27 cellular contexts compared by ENCODE assay signal in genomic region chrX:85419293-85419692, GRCh38. TPM values are rescaled to one million over a fixed set of nuclear protein-coding genes. Genes with fewer than 3 reads are reported as not detected.
DNase-seq lines count a peak whose midpoint lies in the region; ATAC-seq, FAIRE-seq and TF ChIP-seq lines count a peak whose summit lies in the region.
"Had no signal": no experiment of that assay in that cellular context is flagged by ENCODE, and none has a peak within 500 bp of the region (broad histone marks: within the 10 kb centered on the region; RNA-seq: fewer than 3 reads in every experiment).

No MANE protein-coding gene starts in this region.

- in situ Hi-C loops in transverse colon (cut with MboI; ENCODE audit: low pct_ligation_motif_present in 1 of 4, low pct_unique_long_range_greater_than_20kb in 1 of 4, low sequenced_read_pairs in 3 of 4), result no loop called here

- H3K36me3 ChIP-seq in RWPE2 (ENCODE audit: low read depth) (no peaks in the 10 kb centered on the region), bronchial epithelial cell (ENCODE audit: control insufficient read depth, insufficient read depth, low read length) (no peaks in the 10 kb centered on the region), H7 (replicated peaks; ENCODE audit: control insufficient read depth, insufficient read depth, low read length) (no peaks in the 10 kb centered on the region), transverse colon (no peaks in the 10 kb centered on the region)
- H3K36me3 ChIP-seq: BE2C; BLaER1 treated with 17β-estradiol and CSF1 and Interleukin-3, amounts not matched to agents 10 nM and 100 nM had no signal

- TF ChIP-seq CTCF in RWPE2 (IDR thresholded peaks at IDR 0.05; ENCODE audit: poor library complexity, severe bottlenecking), result no peak
- TF ChIP-seq CTCF in bronchial epithelial cell (IDR thresholded peaks at IDR 0.05; ENCODE audit: insufficient read depth, low read length, severe bottlenecking), result no peak
- no peak for TF ChIP-seq CTCF in foreskin keratinocyte (conservative IDR thresholded peaks at IDR 0.05)
- TF ChIP-seq CTCF in transverse colon (IDR thresholded peaks at IDR 0.05), result no peak

- no peak for FAIRE-seq in bronchial epithelial cell (lab: Jason Lieb, UNC)
- FAIRE-seq: D721Med, GM12891, GM18507, H54 had no signal

- H3K27ac ChIP-seq in RWPE2 (ENCODE audit: poor library complexity, severe bottlenecking) (no peak overlapping the region), foreskin keratinocyte (no peak overlapping the region), transverse colon (no peak overlapping the region)
- H3K27ac ChIP-seq: A549; BLaER1 treated with 17β-estradiol and CSF1 and Interleukin-3, amounts not matched to agents 10 nM and 100 nM had no signal

- no peak for TF ChIP-seq EP300 in transverse colon (IDR thresholded peaks at IDR 0.05; ENCODE audit: low read depth)

- H3K9me3 ChIP-seq in RWPE2 (ENCODE audit: severe bottlenecking) (no peaks in the 10 kb centered on the region), transverse colon (no peaks in the 10 kb centered on the region)
- H3K9me3 ChIP-seq: A549; BE2C; BLaER1 treated with 17β-estradiol and CSF1 and Interleukin-3, amounts not matched to agents 10 nM and 100 nM had no signal

- intact Hi-C loops in transverse colon (cut with DNase I; ENCODE audit: low total_unique reads), result no loop called here

- TF ChIP-seq POLR2A in transverse colon (IDR thresholded peaks at IDR 0.05), result no peak

- ATAC-seq in RWPE2 (ENCODE audit: low read depth) (peak; percentile 73; the same call in 2 of the 3 replicates), foreskin keratinocyte (peak; percentile 88)
- ATAC-seq: A549 had no signal

- no peaks in the 10 kb centered on the region for H3K27me3 ChIP-seq in RWPE2 (ENCODE audit: insufficient read depth, poor library complexity, severe bottlenecking)
- H3K27me3 ChIP-seq in bronchial epithelial cell (ENCODE audit: control insufficient read depth, insufficient read depth, low read length), result no peaks in the 10 kb centered on the region
- no peaks in the 10 kb centered on the region for H3K27me3 ChIP-seq in foreskin keratinocyte
- H3K27me3 ChIP-seq in H7 (ENCODE audit: control insufficient read depth, insufficient read depth, low read length), result no peaks in the 10 kb centered on the region
- no peaks in the 10 kb centered on the region for H3K27me3 ChIP-seq in transverse colon
- H3K27me3 ChIP-seq: BE2C had no signal

- H3K4me3 ChIP-seq in RWPE2 (ENCODE audit: severe bottlenecking), result no peak overlapping the region
- H3K4me3 ChIP-seq in bronchial epithelial cell (ENCODE audit: low read depth, low read length), result no peak overlapping the region
- H3K4me3 ChIP-seq in H7 (ENCODE audit: insufficient read depth, low read depth, low read length), result no peak overlapping the region
- H3K4me3 ChIP-seq in transverse colon, result no peak overlapping the region
- H3K4me3 ChIP-seq: A549; BLaER1 treated with 17β-estradiol and CSF1 and Interleukin-3, amounts not matched to agents 10 nM and 100 nM had no signal

- DNase-seq in HPDE6-E6E7 (ENCODE audit: extremely low spot score), result peak; percentile 10
- DNase-seq in RWPE2 (ENCODE audit: low spot score), result no peak
- DNase-seq in bronchial epithelial cell (ENCODE audit: low read depth), result peak; percentile 74
- peak; percentile 31 to 60 for DNase-seq in foreskin keratinocyte
- no peak for DNase-seq in effector CD4-positive, alpha-beta T cell
- no peak for DNase-seq in H7
- DNase-seq in transverse colon, result no peak
- DNase-seq: 8988T; ACHN; AML-193; BE2C; CD4-positive, alpha-beta T cell; CD8-positive, alpha-beta memory T cell; DMS 273 treated with DMSO at 0.1 percent for 48 hours; DMS79 treated with DMSO at 0.1 percent for 48 hours; GF-D8; GOT3; HCEC 1CT had no signal

- H3K4me1 ChIP-seq in RWPE2 (ENCODE audit: insufficient read depth, poor library complexity, severe bottlenecking) (no peaks in the 10 kb centered on the region), foreskin keratinocyte (no peaks in the 10 kb centered on the region), transverse colon (no peaks in the 10 kb centered on the region)
- H3K4me1 ChIP-seq: A549; BE2C; BLaER1 treated with 17β-estradiol and CSF1 and Interleukin-3, amounts not matched to agents 10 nM and 100 nM had no signal

RNA-seq across cellular contexts. Expression of gene POF1B, which starts 39.8 kb away (rescaled TPM):
- total RNA-seq in bronchial epithelial cell (3.2 and 7.7 TPM in 2 replicates), foreskin keratinocyte (10.2 and 10.6 TPM in 2 replicates), transverse colon (100 to 1,000 TPM in 3 of 4 donors, 10 to 100 TPM in 1; 40.8 to 140 (median 116) TPM)
- polyA plus RNA-seq in foreskin keratinocyte, result 2.5 and 2.8 TPM in 2 replicates
- not detected in 2 replicates for total RNA-seq in H7 (2014; rRNA removed; shearing (Covaris generic))
- total RNA-seq: CD8-positive, alpha-beta memory T cell; Daoy; G401 had no signal
- polyA plus RNA-seq: CD14-positive monocyte; CD8-positive, alpha-beta memory T cell had no signal

Comparison
In these comparisons a context has a peak if more than half of its experiments do, and no peak if none do; other contexts are left out.
1. DNase-seq: peak in HPDE6-E6E7 (single experiment), bronchial epithelial cell (single experiment) and foreskin keratinocyte (2 of 2); none in RWPE2 (single experiment), effector CD4-positive, alpha-beta T cell (single experiment), H7 (single experiment) and transverse colon (single experiment).